ENCODE assay signal across 20 cellular contexts in genomic region chr11:74280494-74280893, GRCh38.
"Had no signal": no experiment of that assay in that cellular context is flagged by ENCODE, and none has a peak within 500 bp of the region (broad histone marks: within the 10 kb centered on the region; RNA-seq: fewer than 3 reads in every experiment).

No MANE protein-coding gene starts in this region.

- H3K4me1 ChIP-seq: parathyroid adenoma had no signal

- H3K4me3 ChIP-seq: gastroesophageal sphincter, heart left ventricle, mucosa of descending colon, upper lobe of left lung had no signal

- ATAC-seq: activated CD8-positive, alpha-beta T cell treated with anti-CD3 and anti-CD28 coated beads, Interleukin-2, amount 10 ng/mL, durations not matched to agents 7 days and 5 days; activated naive CD4-positive, alpha-beta T cell treated with anti-CD3 and anti-CD28 coated beads, Interleukin-2, amount 50 U/mL, for 72 hours; gastroesophageal sphincter; heart left ventricle; left cardiac atrium; mucosa of descending colon; right cardiac atrium; stimulated activated naive CD8-positive, alpha-beta T cell treated with anti-CD3 and anti-CD28 coated beads, Interleukin-15, Interleukin-2, amounts not matched to agents 100 U/mL and 50 U/mL, for 24 hours had no signal

- H3K27ac ChIP-seq: epithelial cell of prostate, heart left ventricle, parathyroid adenoma, upper lobe of left lung had no signal

- H3K9me3 ChIP-seq: gastroesophageal sphincter, heart left ventricle, mucosa of descending colon, upper lobe of left lung had no signal

- DNase-seq: activated CD4-positive, alpha-beta T cell treated with anti-CD3 and anti-CD28 coated beads for 1 hour; activated CD4-positive, alpha-beta T cell treated with anti-CD3 and anti-CD28 coated beads, Interleukin-2, amount 50 U/mL, for 1 hour; activated CD8-positive, alpha-beta T cell treated with anti-CD3 and anti-CD28 coated beads, Interleukin-2, amount 10 ng/mL, durations not matched to agents 7 days and 5 days; activated gamma-delta T cell treated with Interleukin-2 at 50 U/mL for 16 hours; activated T-cell treated with anti-CD3 and anti-CD28 coated beads, Interleukin-2, amount 50 U/mL, for 1 hour; aorta; heart left ventricle; islet precursor cell; left cardiac atrium; mesendoderm; mucosa of descending colon; nephron progenitor cell; right cardiac atrium; stimulated activated CD4-positive, alpha-beta T cell treated with anti-CD3 and anti-CD28 coated beads, Interleukin-4, amount 100 ng/mL, for 24 hours; stimulated activated naive CD8-positive, alpha-beta T cell treated with anti-CD3 and anti-CD28 coated beads, Interleukin-15, Interleukin-2, amounts not matched to agents 100 U/mL and 50 U/mL, for 24 hours had no signal
